ENCODE assay signal across 10 cellular contexts in the genomic region with DNA sequence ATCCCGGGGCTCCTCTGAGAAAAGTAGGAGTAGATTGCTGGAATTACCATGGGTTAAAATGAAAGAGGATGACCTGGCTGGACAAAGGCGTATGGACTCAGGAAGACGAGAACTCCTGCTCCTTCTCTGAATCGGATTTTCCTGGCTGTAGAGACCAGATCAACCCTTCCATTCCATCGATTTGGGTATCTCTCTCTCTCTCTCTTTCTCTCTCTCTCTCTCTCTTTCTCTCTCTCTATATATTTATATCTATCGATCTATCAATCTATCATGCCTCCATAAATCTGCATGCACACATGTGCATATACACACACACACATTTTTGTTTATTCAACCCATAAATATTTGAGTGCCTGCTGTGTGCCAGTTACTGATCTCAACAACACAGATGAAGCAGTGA.
DNase-seq lines count a peak whose midpoint lies in the region; TF ChIP-seq lines count a peak whose summit lies in the region.
"Had no signal": no experiment of that assay in that cellular context is flagged by ENCODE, and none has a peak within 500 bp of the region (broad histone marks: within the 10 kb centered on the region; RNA-seq: fewer than 3 reads in every experiment).

No MANE protein-coding gene starts in this region.

- no peak overlapping the region for H3K4ac ChIP-seq in mesenchymal stem cell (ENCODE audit: low read depth in 1 of 2, low read length in 2 of 2)

- no peaks in the 10 kb centered on the region for H3K79me2 ChIP-seq in ACC112 (ENCODE audit: control insufficient read depth, insufficient read depth, low read length, unreplicated experiment)

- H3K9ac ChIP-seq in mesenchymal stem cell (ENCODE audit: low read length), result peak overlapping the region; percentile 95

- no peak overlapping the region for H2BK5ac ChIP-seq in mesenchymal stem cell (ENCODE audit: low read depth, low read length, poor library complexity, severe bottlenecking)

- H3K36me3 Mint-ChIP-seq in MCF 10A (ENCODE audit: insufficient read depth, unreplicated experiment), result peaks cover 4% of the 10 kb centered on the region

- H3K4me3 ChIP-seq in ACC112 (ENCODE audit: low read depth, low read length), result peak overlapping the region; percentile 77
- no peak overlapping the region for H3K4me3 ChIP-seq in HEK293 (ENCODE audit: low read depth, low read length)
- peak overlapping the region in 1 of 2 experiments; percentile 87 for H3K4me3 ChIP-seq in mesenchymal stem cell (ENCODE audit: insufficient read depth in 1 of 2, low read depth in 1 of 2, low read length in 2 of 2)
- H3K4me3 ChIP-seq in ovary, result no peak overlapping the region
- H3K4me3 ChIP-seq: HAP-1 had no signal

- H3K36me3 ChIP-seq in ACC112 (ENCODE audit: insufficient read depth, low read length) (no peaks in the 10 kb centered on the region), HEK293 (ENCODE audit: control insufficient read depth in 2 of 2, insufficient read depth in 1 of 2, low read length in 2 of 2) (no peaks in the 10 kb centered on the region), mesenchymal stem cell (ENCODE audit: control insufficient read depth in 1 of 2, insufficient read depth in 2 of 2, low read depth in 1 of 2, low read length in 2 of 2) (no peaks in the 10 kb centered on the region), ovary (no peaks in the 10 kb centered on the region)
- H3K36me3 ChIP-seq: HAP-1 had no signal

- H3K4me3 Mint-ChIP-seq in MCF 10A (ENCODE audit: unreplicated experiment), result peak overlapping the region; percentile 77

- no peaks in the 10 kb centered on the region for H3K4me1 Mint-ChIP-seq in MCF 10A (ENCODE audit: insufficient read depth, unreplicated experiment)

- no peak overlapping the region for H4K91ac ChIP-seq in mesenchymal stem cell (ENCODE audit: low read length)

- H4K8ac ChIP-seq in mesenchymal stem cell (ENCODE audit: low read length), result no peak overlapping the region

- no peak overlapping the region for H3K27ac Mint-ChIP-seq in MCF 10A (ENCODE audit: low read depth, unreplicated experiment)
- H3K27ac Mint-ChIP-seq: activated T-helper 1 cell treated with anti-CD3 and anti-CD28 coated beads, Interleukin-12 subunit alpha, Interleukin-12 subunit beta, Interleukin-2, Interleukin-4 antibody, amounts not matched to agents 30 ng/mL and 10 ng/mL and 1 ng/mL, durations not matched to agents 14 hours and 24 hours and 36 hours had no signal

- no peaks in the 10 kb centered on the region for H3K9me3 ChIP-seq in HEK293 (ENCODE audit: control insufficient read depth, insufficient read depth, low read depth, low read length)
- H3K9me3 ChIP-seq in mesenchymal stem cell (ENCODE audit: control insufficient read depth, low read length), result no peaks in the 10 kb centered on the region
- H3K9me3 ChIP-seq in ovary, result no peaks in the 10 kb centered on the region
- H3K9me3 ChIP-seq: HAP-1 had no signal

- H3K79me1 ChIP-seq in mesenchymal stem cell (replicated peaks; ENCODE audit: low read length, poor library complexity, severe bottlenecking), result no peaks in the 10 kb centered on the region

- H2BK12ac ChIP-seq in mesenchymal stem cell (ENCODE audit: low read length in 2 of 2), result no peak overlapping the region

- no peak overlapping the region for H3K27ac ChIP-seq in ACC112 (ENCODE audit: low read depth, low read length)
- H3K27ac ChIP-seq in HEK293 (ENCODE audit: extremely low read depth, low read depth, low read length), result no peak overlapping the region
- H3K27ac ChIP-seq in mesenchymal stem cell (ENCODE audit: low read length, poor library complexity, severe bottlenecking), result no peak overlapping the region
- no peak overlapping the region for H3K27ac ChIP-seq in ovary

- no peak for TF ChIP-seq POLR2A in ovary (IDR thresholded peaks at IDR 0.05)

- H2AK5ac ChIP-seq in mesenchymal stem cell (ENCODE audit: low read length, severe bottlenecking), result no peak overlapping the region

- no peaks in the 10 kb centered on the region for H3K9me3 Mint-ChIP-seq in MCF 10A (ENCODE audit: unreplicated experiment)
- H3K9me3 Mint-ChIP-seq: activated T-helper 1 cell treated with anti-CD3 and anti-CD28 coated beads, Interleukin-12 subunit alpha, Interleukin-12 subunit beta, Interleukin-2, Interleukin-4 antibody, amounts not matched to agents 30 ng/mL and 10 ng/mL and 1 ng/mL, durations not matched to agents 14 hours and 24 hours and 36 hours had no signal

- POLR2A ChIA-PET in HEK293 (lab: Yijun Ruan, JAX), result no interaction called here
- POLR2A ChIA-PET in MCF 10A (lab: Yijun Ruan, JAX), result interaction anchor here (0.6 to 1.5 kb wide), 5 partner anchors 175 to 1018 kb away, joined by 3 to 4 read pairs (median 4); no protein-coding TSS in a partner anchor

- H2BK120ac ChIP-seq in mesenchymal stem cell (ENCODE audit: low read depth, low read length), result no peak overlapping the region

- H3K18ac ChIP-seq in mesenchymal stem cell (ENCODE audit: low read depth in 1 of 2, low read length in 2 of 2), result no peak overlapping the region

- CTCF ChIA-PET in HEK293 (lab: Yijun Ruan, JAX), result interaction anchor here (0.6 to 4.8 kb wide), 17 partner anchors 12 to 1031 kb away, joined by 3 to 49 read pairs (median 4); no protein-coding TSS in a partner anchor
- CTCF ChIA-PET in MCF 10A (lab: Yijun Ruan, JAX), result interaction anchor here (0.5 to 7.3 kb wide), 45 partner anchors 10 to 1131 kb away, joined by 3 to 74 read pairs (median 4); a partner anchor contains a TSS

- H3K4me2 ChIP-seq in mesenchymal stem cell (ENCODE audit: low read length, poor library complexity, severe bottlenecking), result no peak overlapping the region

- H3K27me3 Mint-ChIP-seq in MCF 10A (ENCODE audit: insufficient read depth, unreplicated experiment), result no peaks in the 10 kb centered on the region

- no peak overlapping the region for H2BK15ac ChIP-seq in mesenchymal stem cell (ENCODE audit: low read depth, poor library complexity, severe bottlenecking)

- H2AFZ ChIP-seq in ACC112 (ENCODE audit: low read length, unreplicated experiment) (peak overlapping the region; percentile 35), mesenchymal stem cell (ENCODE audit: low read depth, low read length) (no peak overlapping the region)

- H3K4me1 ChIP-seq in ACC112 (ENCODE audit: control insufficient read depth, insufficient read depth, low read length, unreplicated experiment) (no peaks in the 10 kb centered on the region), HEK293 (ENCODE audit: control insufficient read depth, insufficient read depth, low read length) (no peaks in the 10 kb centered on the region), mesenchymal stem cell (ENCODE audit: control insufficient read depth, insufficient read depth, low read depth, low read length) (no peaks in the 10 kb centered on the region), ovary (ENCODE audit: insufficient read depth) (peaks cover 2% of the 10 kb centered on the region)

- TF ChIP-seq CTCF in HEK293 (tag by site-specific recombination; IDR thresholded peaks at IDR 0.05) (no peak), MCF 10A (IDR thresholded peaks at IDR 0.05; ENCODE audit: unreplicated experiment) (no peak), ovary (IDR thresholded peaks at IDR 0.05) (no peak)

- no peak overlapping the region for H3K14ac ChIP-seq in mesenchymal stem cell (ENCODE audit: low read length in 2 of 2)

- H3K27me3 ChIP-seq in ACC112 (ENCODE audit: insufficient read depth, low read length) (no peaks in the 10 kb centered on the region), mesenchymal stem cell (ENCODE audit: control insufficient read depth in 1 of 2, insufficient read depth in 1 of 2, low read length in 2 of 2) (no peaks in the 10 kb centered on the region), ovary (no peaks in the 10 kb centered on the region)

- intact Hi-C loops in MCF 10A (cut with micrococcal nuclease) (loop anchor here (5.0 to 10.0 kb wide), 3 partner anchors 109 to 954 kb away; no protein-coding TSS in a partner anchor), ovary (cut with DNase I) (loop anchor here (5.0 to 10.0 kb wide), 6 partner anchors 176 to 1114 kb away; no protein-coding TSS in a partner anchor)

- DNase-seq in MCF 10A (ENCODE audit: unreplicated experiment) (no peak), mesenchymal stem cell (no peak), NOMO-1 (lab: John Stamatoyannopoulos, UW; ENCODE audit: unreplicated experiment in 2 of 2) (no peak), ovary (no peak)
- no peak for DNase-seq in central memory CD4-positive, alpha-beta T cell
- DNase-seq in stimulated activated naive CD4-positive, alpha-beta T cell treated with Interleukin-2 at 50 U/mL for 16 hours (lab: John Stamatoyannopoulos, UW), result no peak

- BruUV-seq in MCF 10A (replicated peaks; lab: Mats Ljungman, UMichigan), result no TSS peak

- TF ChIP-seq EP300 in ovary (IDR thresholded peaks at IDR 0.05), result no peak

- 86% methylated on average over 6 of the region's 6 CpGs for WGBS in mesenchymal stem cell
- 82 to 93% (median 91%) methylated on average over 6 of the region's 6 CpGs for WGBS in ovary, 3 donors

- no peak overlapping the region for H3K23ac ChIP-seq in mesenchymal stem cell (ENCODE audit: low read length in 2 of 2)

TF ChIP-seq in HEK293, 187 proteins besides CTCF, POLR2A, EP300 and RAD21:
- TF ChIP-seq ZFP3 (tag by site-specific recombination; IDR thresholded peaks at IDR 0.05; ENCODE audit: low read depth) (no peak), ZNF596 (tag by site-specific recombination; IDR thresholded peaks at IDR 0.05) (peak; percentile 95)
- TF ChIP-seq, protein P1, sequence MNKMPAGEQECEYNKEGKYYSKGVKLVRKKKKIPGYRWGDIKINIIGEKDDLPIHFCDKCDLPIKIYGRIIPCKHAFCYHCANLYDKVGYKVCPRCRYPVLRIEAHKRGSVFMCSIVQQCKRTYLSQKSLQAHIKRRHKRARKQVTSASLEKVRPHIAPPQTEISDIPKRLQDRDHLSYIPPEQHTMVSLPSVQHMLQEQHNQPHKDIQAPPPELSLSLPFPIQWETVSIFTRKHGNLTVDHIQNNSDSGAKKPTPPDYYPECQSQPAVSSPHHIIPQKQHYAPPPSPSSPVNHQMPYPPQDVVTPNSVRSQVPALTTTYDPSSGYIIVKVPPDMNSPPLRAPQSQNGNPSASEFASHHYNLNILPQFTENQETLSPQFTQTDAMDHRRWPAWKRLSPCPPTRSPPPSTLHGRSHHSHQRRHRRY (tag by site-specific recombination; IDR thresholded peaks at IDR 0.05), result no peak
